In the genomic region with DNA sequence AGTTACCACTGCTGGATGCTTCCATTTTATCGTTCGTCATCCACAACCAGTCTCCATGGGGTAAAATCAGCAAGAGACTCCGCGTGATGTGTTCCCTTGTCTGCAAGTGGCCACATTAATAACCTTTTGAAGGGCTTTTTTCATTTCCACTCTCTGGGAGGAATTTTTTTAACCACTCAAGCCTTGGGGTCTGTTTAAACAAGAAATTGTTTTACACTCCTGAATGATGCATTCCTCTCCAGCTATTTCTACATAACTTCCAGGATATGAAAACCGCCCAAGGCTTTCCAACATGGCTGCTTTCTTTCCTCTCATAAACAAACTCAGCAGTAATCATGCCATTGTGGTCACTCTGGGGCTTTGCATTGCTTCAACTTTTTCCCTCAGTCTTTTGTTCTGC, we compare ENCODE assay signal across 18 cellular contexts.
DNase-seq lines count a peak whose midpoint lies in the region; ATAC-seq and TF ChIP-seq lines count a peak whose summit lies in the region.
"Had no signal": no experiment of that assay in that cellular context is flagged by ENCODE, and none has a peak within 500 bp of the region (broad histone marks: within the 10 kb centered on the region; RNA-seq: fewer than 3 reads in every experiment).

No MANE protein-coding gene starts in this region.

- no peaks in the 10 kb centered on the region for H3K9me3 ChIP-seq in mammary epithelial cell (replicated peaks; ENCODE audit: insufficient read depth, low read length)
- H3K9me3 ChIP-seq in left lung: no peaks in the 10 kb centered on the region
- H3K9me3 ChIP-seq in right atrium auricular region: no peaks in the 10 kb centered on the region
- H3K9me3 ChIP-seq: lower lobe of right lung had no signal

- no peak for TF ChIP-seq CTCF in mammary epithelial cell (conservative IDR thresholded peaks at IDR 0.05 in 1 of 2, IDR thresholded peaks at IDR 0.05 in 1 of 2; ENCODE audit: extremely low read depth in 1 of 2, insufficient read depth in 1 of 2, low read depth in 1 of 2, low read length in 2 of 2)
- TF ChIP-seq CTCF in left lung (IDR thresholded peaks at IDR 0.05): no peak
- no peak for TF ChIP-seq CTCF in right atrium auricular region (IDR thresholded peaks at IDR 0.05)

- H3K27me3 ChIP-seq in mammary epithelial cell (ENCODE audit: insufficient read depth, low read length): no peaks in the 10 kb centered on the region
- no peaks in the 10 kb centered on the region for H3K27me3 ChIP-seq in left lung
- H3K27me3 ChIP-seq in right atrium auricular region: no peaks in the 10 kb centered on the region

- peaks cover 0 to 2% of the 10 kb centered on the region in 2 donors for H3K9me3 Mint-ChIP-seq in stimulated activated naive B cell treated with anti-CD40 and anti-IgM and Interleukin-4, amounts not matched to agents 10 μg/mL and 1 μg/mL and 100 μg/mL, for 72 hours
- H3K9me3 Mint-ChIP-seq: activated T-helper 17 cell treated with anti-CD3 and anti-CD28 coated beads, Interleukin-2, amount 50 U/mL, for 72 hours; CD8-positive, alpha-beta memory T cell had no signal

- no peaks in the 10 kb centered on the region for H3K36me3 ChIP-seq in mammary epithelial cell (ENCODE audit: insufficient read depth, low read length)
- no peaks in the 10 kb centered on the region for H3K36me3 ChIP-seq in left lung
- H3K36me3 ChIP-seq in right atrium auricular region: no peaks in the 10 kb centered on the region
- H3K36me3 ChIP-seq: lower lobe of right lung had no signal

- H3K27ac ChIP-seq in mammary epithelial cell (ENCODE audit: insufficient read depth, low read depth, low read length) (peak overlapping the region; percentile 8), left lung (no peak overlapping the region), right atrium auricular region (no peak overlapping the region)
- H3K27ac ChIP-seq: 22Rv1, lower lobe of right lung had no signal

- intact Hi-C loops in mammary epithelial cell (cut with micrococcal nuclease) (no loop called here), left lung (cut with DNase I) (no loop called here)

- peak overlapping the region; percentile 82 for H2AFZ ChIP-seq in mammary epithelial cell (ENCODE audit: low read depth, low read length)

- in situ Hi-C loops in mammary epithelial cell (cut with MboI; ENCODE audit: low sequenced_read_pairs in 2 of 2): no loop called here

- DNase-seq in A172 (ENCODE audit: low spot score) (peak; percentile 87), M059J (ENCODE audit: low read depth) (peak; percentile 99), mammary epithelial cell (peak; percentile 68), left lung (no peak), T-helper 2 cell (no peak), right atrium auricular region (ENCODE audit: low spot score) (no peak)
- DNase-seq in stimulated activated naive B cell treated with anti-CD40 and anti-IgM and Interleukin-4, amounts not matched to agents 10 μg/mL and 1 μg/mL and 100 μg/mL, for 72 hours: no peak
- DNase-seq: activated CD8-positive, alpha-beta T cell treated with anti-CD3 and anti-CD28 coated beads, Interleukin-2, amount 10 ng/mL, durations not matched to agents 7 days and 5 days; CD8-positive, alpha-beta memory T cell; lower lobe of right lung; MM.1S; NCI-H2029 treated with DMSO at 0.1 percent for 48 hours; NCI-H69; PC-3 had no signal

- WGBS in mammary epithelial cell (ENCODE audit: low coverage, missing lambda C conversion rate): 8% methylated on average over 5 of the region's 5 CpGs

- H3K79me2 ChIP-seq in mammary epithelial cell (ENCODE audit: insufficient read depth, low read length): no peaks in the 10 kb centered on the region

- peaks cover 1 to 11% of the 10 kb centered on the region in 2 donors for H3K27me3 Mint-ChIP-seq in stimulated activated naive B cell treated with anti-CD40 and anti-IgM and Interleukin-4, amounts not matched to agents 10 μg/mL and 1 μg/mL and 100 μg/mL, for 72 hours

- H3K4me3 Mint-ChIP-seq in stimulated activated naive B cell treated with anti-CD40 and anti-IgM and Interleukin-4, amounts not matched to agents 10 μg/mL and 1 μg/mL and 100 μg/mL, for 72 hours: no peak overlapping the region
- H3K4me3 Mint-ChIP-seq: activated CD8-positive, alpha-beta T cell treated with anti-CD3 and anti-CD28 coated beads, Interleukin-2, amount 10 ng/mL, durations not matched to agents 7 days and 5 days; activated T-helper 17 cell treated with anti-CD3 and anti-CD28 coated beads, Interleukin-2, amount 50 U/mL, for 72 hours; CD8-positive, alpha-beta memory T cell; natural killer cell treated with Interleukin-12 subunit alpha and Interleukin-12 subunit beta and Interleukin-15 and Interleukin-18, amount 100 ng/mL, for 72 hours had no signal

- no peaks in the 10 kb centered on the region for H3K4me1 Mint-ChIP-seq in stimulated activated naive B cell treated with anti-CD40 and anti-IgM and Interleukin-4, amounts not matched to agents 10 μg/mL and 1 μg/mL and 100 μg/mL, for 72 hours

- ATAC-seq in left lung (peak; percentile 41), GM18520 (IDR thresholded peaks at IDR 0.05; ENCODE audit: unreplicated experiment) (no peak)
- no peak for ATAC-seq in stimulated activated naive B cell treated with anti-CD40 and anti-IgM and Interleukin-4, amounts not matched to agents 10 μg/mL and 1 μg/mL and 100 μg/mL, for 72 hours (replicated peaks)
- ATAC-seq: activated CD8-positive, alpha-beta T cell treated with anti-CD3 and anti-CD28 coated beads, Interleukin-2, amount 10 ng/mL, durations not matched to agents 7 days and 5 days; activated T-helper 17 cell treated with anti-CD3 and anti-CD28 coated beads, Interleukin-2, amount 50 U/mL, for 72 hours; natural killer cell treated with Interleukin-12 subunit alpha and Interleukin-12 subunit beta and Interleukin-15 and Interleukin-18, amount 100 ng/mL, for 72 hours; PC-3 had no signal

- no peaks in the 10 kb centered on the region for H3K36me3 Mint-ChIP-seq in stimulated activated naive B cell treated with anti-CD40 and anti-IgM and Interleukin-4, amounts not matched to agents 10 μg/mL and 1 μg/mL and 100 μg/mL, for 72 hours

- BruUV-seq in mammary epithelial cell (replicated peaks; lab: Mats Ljungman, UMichigan): no TSS peak

- H3K27ac Mint-ChIP-seq in stimulated activated naive B cell treated with anti-CD40 and anti-IgM and Interleukin-4, amounts not matched to agents 10 μg/mL and 1 μg/mL and 100 μg/mL, for 72 hours: no peak overlapping the region
- H3K27ac Mint-ChIP-seq: activated CD8-positive, alpha-beta T cell treated with anti-CD3 and anti-CD28 coated beads, Interleukin-2, amount 10 ng/mL, durations not matched to agents 7 days and 5 days; activated T-helper 17 cell treated with anti-CD3 and anti-CD28 coated beads, Interleukin-2, amount 50 U/mL, for 72 hours; CD8-positive, alpha-beta memory T cell had no signal

- no peak overlapping the region for H3K9ac ChIP-seq in mammary epithelial cell (ENCODE audit: insufficient read depth, low read length)

- no peak overlapping the region for H3K4me3 ChIP-seq in mammary epithelial cell (replicated peaks in 1 of 3; ENCODE audit: insufficient read depth in 1 of 3, low read depth in 2 of 3, low read length in 3 of 3)
- no peak overlapping the region for H3K4me3 ChIP-seq in left lung
- H3K4me3 ChIP-seq in right atrium auricular region: no peak overlapping the region
- H3K4me3 ChIP-seq: lower lobe of right lung had no signal

- H3K4me1 ChIP-seq in mammary epithelial cell (ENCODE audit: insufficient read depth, low read length): peaks cover 45% of the 10 kb centered on the region
- H3K4me1 ChIP-seq in left lung: no peaks in the 10 kb centered on the region
- H3K4me1 ChIP-seq in right atrium auricular region: peaks cover 0 to 5% of the 10 kb centered on the region in 2 donors
- H3K4me1 ChIP-seq: lower lobe of right lung had no signal

- dilution Hi-C loops in mammary epithelial cell (cut with HindIII; ENCODE audit: low sequenced_read_pairs): no loop called here

- CTCF ChIA-PET in mammary epithelial cell (lab: Charles Lee; ENCODE audit: low non-redundant PET): no interaction called here

- no peak overlapping the region for H3K4me2 ChIP-seq in mammary epithelial cell (ENCODE audit: insufficient read depth, low read depth, low read length)

- H4K20me1 ChIP-seq in mammary epithelial cell (ENCODE audit: insufficient read depth, low read length): no peaks in the 10 kb centered on the region

Comparison
In these comparisons a context has a peak if more than half of its experiments do, and no peak if none do; other contexts are left out.
1. DNase-seq: peak in A172 (single experiment), M059J (single experiment) and mammary epithelial cell (single experiment); none in left lung (0 of 2), stimulated activated naive B cell treated with anti-CD40 and anti-IgM and Interleukin-4, amounts not matched to agents 10 μg/mL and 1 μg/mL and 100 μg/mL, for 72 hours (single experiment), T-helper 2 cell (0 of 5) and right atrium auricular region (single experiment).